Comparison of ENCODE assay signal across 12 cellular contexts in the genomic region with DNA sequence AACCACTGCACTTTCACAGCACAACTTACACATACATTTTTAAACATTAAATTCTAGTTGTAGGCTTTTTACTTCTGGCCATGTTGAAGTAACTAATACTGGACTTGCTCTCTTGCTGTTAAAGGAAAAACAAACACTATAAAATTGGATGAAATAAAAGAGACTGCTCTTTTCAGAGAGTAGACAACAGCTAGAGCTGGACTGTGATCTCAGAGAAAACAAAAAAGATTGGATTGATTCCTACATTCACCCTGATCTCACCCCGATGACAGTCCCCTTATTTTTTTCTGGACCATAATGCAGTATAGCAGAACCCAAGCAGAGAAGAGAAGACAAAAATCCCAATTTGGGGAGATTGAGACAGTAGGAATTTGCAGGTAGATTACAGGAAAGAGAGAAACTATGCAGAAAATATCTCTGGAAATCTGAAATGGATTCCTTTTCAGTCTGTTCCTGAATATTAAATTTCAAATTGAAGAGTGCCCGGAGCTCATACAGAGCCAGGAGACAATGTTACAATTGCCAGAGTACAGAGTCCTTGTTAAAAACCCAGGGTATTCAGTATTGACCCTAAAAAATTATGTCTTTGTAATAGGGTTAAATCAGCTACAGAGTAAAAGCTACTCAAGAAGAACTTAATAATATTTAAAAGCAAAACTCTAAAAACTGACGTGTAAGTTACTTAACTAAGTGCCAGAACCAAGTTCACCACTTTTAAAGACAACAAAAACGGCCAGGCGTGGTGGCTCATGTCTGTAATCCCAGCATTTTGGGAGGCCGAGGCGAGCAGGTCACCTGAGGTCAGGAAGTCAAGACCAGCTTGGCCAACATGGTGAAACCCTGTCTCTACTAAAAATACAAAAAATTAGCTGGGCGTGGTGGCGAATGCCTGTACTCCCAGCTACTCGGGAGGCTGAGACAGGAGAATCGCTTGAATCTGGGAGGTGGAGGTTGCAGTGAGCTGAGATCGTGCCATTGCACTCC.
"Had no signal": no experiment of that assay in that cellular context is flagged by ENCODE, and none has a peak within 500 bp of the region (broad histone marks: within the 10 kb centered on the region; RNA-seq: fewer than 3 reads in every experiment).

No MANE protein-coding gene starts in this region.

- ATAC-seq: activated CD4-positive, CD25-positive, alpha-beta regulatory T cell treated with anti-CD3 and anti-CD28 coated beads, Interleukin-2, amount 50 U/mL, for 24 hours; foreskin keratinocyte had no signal

- H3K4me1 ChIP-seq: colonic mucosa, foreskin keratinocyte, parathyroid adenoma, right atrium auricular region, thyroid gland had no signal

- H3K27me3 ChIP-seq: colonic mucosa, foreskin keratinocyte, right atrium auricular region, thyroid gland had no signal

- H3K27ac ChIP-seq: colonic mucosa, foreskin keratinocyte, parathyroid adenoma, right atrium auricular region, thyroid gland had no signal

- H3K4me3 ChIP-seq: colonic mucosa, right atrium auricular region, thyroid gland had no signal

- H3K9me3 ChIP-seq: colonic mucosa, thyroid gland had no signal

- DNase-seq: activated naive CD4-positive, alpha-beta T cell treated with anti-CD3 and anti-CD28 coated beads, Interleukin-2, amount 50 U/mL, for 16 hours; activated T-cell treated with anti-CD3 and anti-CD28 coated beads, Interleukin-2, amount 50 U/mL, for 1 hour; caudate nucleus; colonic mucosa; foreskin keratinocyte; head of caudate nucleus; mesenchymal stem cell; small intestine; thyroid gland had no signal

- H3K36me3 ChIP-seq: colonic mucosa, right atrium auricular region, thyroid gland had no signal
